Comparison of ENCODE assay signal across 30 cellular contexts in genomic region chr11:102971766-102972165, GRCh38. TPM values are rescaled to one million over a fixed set of nuclear protein-coding genes. Genes with fewer than 3 reads are reported as not detected.
DNase-seq lines count a peak whose midpoint lies in the region; TF ChIP-seq lines count a peak whose summit lies in the region.
"Had no signal": no experiment of that assay in that cellular context is flagged by ENCODE, and none has a peak within 500 bp of the region (broad histone marks: within the 10 kb centered on the region; RNA-seq: fewer than 3 reads in every experiment).

No MANE protein-coding gene starts in this region.

- CTCF ChIA-PET in mammary epithelial cell (lab: Charles Lee; ENCODE audit: low non-redundant PET): no interaction called here

- DNase-seq in HCEC 1CT (peak; percentile 35), mammary epithelial cell (peak; percentile 23), NCI-H345 treated with DMSO at 0.1 percent for 48 hours (lab: John Stamatoyannopoulos, UW; ENCODE audit: unreplicated experiment) (no peak), NCI-H524 (lab: John Stamatoyannopoulos, UW) (no peak), NCI-H2081 treated with DMSO at 0.1 percent for 48 hours (lab: John Stamatoyannopoulos, UW) (no peak)
- DNase-seq: activated CD8-positive, alpha-beta memory T cell treated with anti-CD3 and anti-CD28 coated beads, Interleukin-2, amount 50 U/mL, for 48 hours; activated CD8-positive, alpha-beta T cell treated with anti-CD3 and anti-CD28 coated beads for 36 hours; activated naive CD4-positive, alpha-beta T cell treated with Interleukin-2 at 50 U/mL for 16 hours; amniotic stem cell; DMS 273 treated with DMSO at 0.1 percent for 48 hours; foreskin keratinocyte; heart left ventricle; islet precursor cell; KBM-7; left lung; MG63; NCI-H1930; NCI-H526; retina; SHP77; stimulated activated naive B cell treated with anti-CD40 and anti-IgM and Interleukin-4, amounts not matched to agents 10 μg/mL and 1 μg/mL and 100 μg/mL, for 72 hours; SW 1271 had no signal

- H2AFZ ChIP-seq in mammary epithelial cell (ENCODE audit: low read depth, low read length): peak overlapping the region; percentile 21
- H2AFZ ChIP-seq: parathyroid adenoma had no signal

- H3K4me1 ChIP-seq in BLaER1 (no peaks in the 10 kb centered on the region), mammary epithelial cell (ENCODE audit: insufficient read depth, low read length) (peaks cover 22% of the 10 kb centered on the region), subcutaneous abdominal adipose tissue (ENCODE audit: control insufficient read depth in 5 of 5, insufficient read depth in 5 of 5, low read length in 5 of 5) (peaks cover 0 to 17% (median 12%) of the 10 kb centered on the region in 5 donors)
- H3K4me1 ChIP-seq: heart left ventricle, left lung, parathyroid adenoma had no signal

- H3K9me3 ChIP-seq in BLaER1 (no peaks in the 10 kb centered on the region), mammary epithelial cell (replicated peaks; ENCODE audit: insufficient read depth, low read length) (no peaks in the 10 kb centered on the region), subcutaneous abdominal adipose tissue (ENCODE audit: control insufficient read depth in 5 of 5, low read length in 5 of 5) (no peaks in the 10 kb centered on the region)
- H3K9me3 ChIP-seq: heart left ventricle, left lung, MG63 had no signal

- H3K4me3 ChIP-seq in BLaER1: no peak overlapping the region
- H3K4me3 ChIP-seq in mammary epithelial cell (replicated peaks in 1 of 3; ENCODE audit: insufficient read depth in 1 of 3, low read depth in 2 of 3, low read length in 3 of 3): no peak overlapping the region
- peak overlapping the region in 1 of 5 donors; percentile 6 for H3K4me3 ChIP-seq in subcutaneous abdominal adipose tissue (ENCODE audit: low read depth in 1 of 5, low read length in 5 of 5)
- H3K4me3 ChIP-seq: heart left ventricle, left lung, MG63, skin epidermis had no signal

- no peak overlapping the region for H3K27ac ChIP-seq in BLaER1
- no peak overlapping the region for H3K27ac ChIP-seq in mammary epithelial cell (ENCODE audit: insufficient read depth, low read depth, low read length)
- peak overlapping the region; percentile 62 for H3K27ac ChIP-seq in subcutaneous abdominal adipose tissue (ENCODE audit: low read depth, low read length)
- H3K27ac ChIP-seq: foreskin keratinocyte, heart left ventricle, left lung, parathyroid adenoma had no signal

- no peaks in the 10 kb centered on the region for H3K27me3 ChIP-seq in BLaER1
- H3K27me3 ChIP-seq in mammary epithelial cell (ENCODE audit: insufficient read depth, low read length): no peaks in the 10 kb centered on the region
- no peaks in the 10 kb centered on the region for H3K27me3 ChIP-seq in subcutaneous abdominal adipose tissue (ENCODE audit: control insufficient read depth in 5 of 5, insufficient read depth in 4 of 5, low read length in 5 of 5)
- H3K27me3 ChIP-seq: foreskin keratinocyte, left lung, MG63 had no signal

- no peaks in the 10 kb centered on the region for H4K20me1 ChIP-seq in BLaER1
- H4K20me1 ChIP-seq in mammary epithelial cell (ENCODE audit: insufficient read depth, low read length): no peaks in the 10 kb centered on the region

- peak overlapping the region; percentile 6; the same call in 1 of the 2 replicates for H3K4me2 ChIP-seq in BLaER1
- H3K4me2 ChIP-seq in mammary epithelial cell (ENCODE audit: insufficient read depth, low read depth, low read length): no peak overlapping the region

- dilution Hi-C loops in mammary epithelial cell (cut with HindIII; ENCODE audit: low sequenced_read_pairs): no loop called here

- intact Hi-C loops in mammary epithelial cell (cut with micrococcal nuclease): no loop called here

- H3K79me2 ChIP-seq in mammary epithelial cell (ENCODE audit: insufficient read depth, low read length): no peaks in the 10 kb centered on the region
- H3K79me2 ChIP-seq: parathyroid adenoma had no signal

- TF ChIP-seq CTCF in mammary epithelial cell (conservative IDR thresholded peaks at IDR 0.05 in 1 of 2, IDR thresholded peaks at IDR 0.05 in 1 of 2; ENCODE audit: extremely low read depth in 1 of 2, insufficient read depth in 1 of 2, low read depth in 1 of 2, low read length in 2 of 2): no peak

- H3K9ac ChIP-seq in BLaER1 (no peak overlapping the region), mammary epithelial cell (ENCODE audit: insufficient read depth, low read length) (no peak overlapping the region), subcutaneous abdominal adipose tissue (ENCODE audit: low read length in 5 of 5) (no peak overlapping the region)
- H3K9ac ChIP-seq: parathyroid adenoma had no signal

- BruUV-seq in mammary epithelial cell (replicated peaks; lab: Mats Ljungman, UMichigan): no TSS peak

- in situ Hi-C loops in mammary epithelial cell (cut with MboI; ENCODE audit: low sequenced_read_pairs in 2 of 2): no loop called here

- H3K36me3 ChIP-seq in BLaER1 (no peaks in the 10 kb centered on the region), mammary epithelial cell (ENCODE audit: insufficient read depth, low read length) (no peaks in the 10 kb centered on the region), subcutaneous abdominal adipose tissue (ENCODE audit: control insufficient read depth in 5 of 5, insufficient read depth in 5 of 5, low read length in 5 of 5) (no peaks in the 10 kb centered on the region)
- H3K36me3 ChIP-seq: heart left ventricle, left lung, MG63 had no signal

RNA-seq across cellular contexts. Expression of gene MMP13, which starts 16.2 kb away (rescaled TPM):
- under 1 TPM in 1 of 2 donors, not detected in 1; 0.35 TPM for total RNA-seq in mammary epithelial cell
- 0.06 TPM for polyA plus RNA-seq in mammary epithelial cell
- not detected for polyA minus RNA-seq in mammary epithelial cell
- total RNA-seq: activated CD8-positive, alpha-beta T cell treated with anti-CD3 and anti-CD28 coated beads for 36 hours; activated T-helper 1 cell treated with anti-CD3 and anti-CD28 coated beads, Interleukin-12 subunit alpha, Interleukin-12 subunit beta, Interleukin-2, Interleukin-4 antibody, amounts not matched to agents 30 ng/mL and 10 ng/mL and 1 ng/mL, durations not matched to agents 14 hours and 24 hours and 36 hours; bronchial epithelial cell; foreskin keratinocyte; heart left ventricle; mesenteric fat pad; myocyte had no signal
- polyA plus RNA-seq: foreskin keratinocyte, heart left ventricle had no signal

Comparison
In these comparisons a context has a peak if more than half of its experiments do, and no peak if none do; other contexts are left out.
1. DNase-seq: peak in HCEC 1CT (single experiment) and mammary epithelial cell (single experiment); none in NCI-H345 treated with DMSO at 0.1 percent for 48 hours (single experiment), NCI-H524 (0 of 2) and NCI-H2081 treated with DMSO at 0.1 percent for 48 hours (single experiment).